ENCODE assay signal across 1 cellular context in genomic region chr14:81423504-81423903, GRCh38.
TF ChIP-seq lines count a peak whose summit lies in the region.

No MANE protein-coding gene starts in this region.

TF ChIP-seq in K562, 482 proteins besides CTCF, POLR2A, EP300 and RAD21 (continued from another document and continues in another):
- TF ChIP-seq POLR2AphosphoS5 (IDR thresholded peaks at IDR 0.05; ENCODE audit: control insufficient read depth, insufficient read depth, low read depth, low read length) (peak; percentile 56; the same call in 1 of the 2 replicates), EWSR1 (IDR thresholded peaks at IDR 0.05; ENCODE audit: borderline replicate concordance, low read depth, partially characterized antibody) (no peak), RNF2 (IDR thresholded peaks at IDR 0.05) (peak; percentile 68; the same call in 1 of the 2 replicates), NFIC (IDR thresholded peaks at IDR 0.05) (peak; percentile 52; the same call in 1 of the 2 replicates), NUFIP1 (IDR thresholded peaks at IDR 0.05; ENCODE audit: partially characterized antibody) (peak; percentile 31), GABPB1 (CRISPR knock-in tag; IDR thresholded peaks at IDR 0.05) (no peak), SUPT5H (IDR thresholded peaks at IDR 0.05) (0 out of 2 replicates have a peak, but pooled peaks have one; percentile 14), JUND (IDR thresholded peaks at IDR 0.05; ENCODE audit: borderline replicate concordance, low read depth, low read length) (peak; percentile 32; the same call in 1 of the 2 replicates), JUND (tag; IDR thresholded peaks at IDR 0.05; ENCODE audit: borderline replicate concordance, low read depth, low read length) (peak; percentile 61; the same call in 1 of the 3 replicates), TCF3 (CRISPR knock-in tag; IDR thresholded peaks at IDR 0.05) (peak; percentile 77), PML (IDR thresholded peaks at IDR 0.05; ENCODE audit: low read length) (peak; percentile 41; the same call in 1 of the 2 replicates), ZBED1 (IDR thresholded peaks at IDR 0.05) (no peak), RBFOX2 (IDR thresholded peaks at IDR 0.05; ENCODE audit: low read depth, low read length) (peak; percentile 39; the same call in 1 of the 2 replicates), ZNF174 (CRISPR knock-in tag; IDR thresholded peaks at IDR 0.05) (no peak), FOSL1 (tag; conservative IDR thresholded peaks at IDR 0.05) (no peak), MTF1 (CRISPR knock-in tag; IDR thresholded peaks at IDR 0.05; ENCODE audit: borderline replicate concordance) (no peak), ZNF175 (CRISPR knock-in tag; IDR thresholded peaks at IDR 0.05; ENCODE audit: low read depth) (peak; percentile 81), FOXA3 (CRISPR knock-in tag; conservative IDR thresholded peaks at IDR 0.05 in 1 of 2, IDR thresholded peaks at IDR 0.05 in 1 of 2) (no peak), CBFA2T3 (IDR thresholded peaks at IDR 0.05) (peak; percentile 87), NCOA2 (IDR thresholded peaks at IDR 0.05; ENCODE audit: partially characterized antibody in 2 of 2) (peak in 1 of 2 experiments; percentile 19), DPF2 (IDR thresholded peaks at IDR 0.05) (peak; percentile 57), NR4A1 (CRISPR knock-in tag; IDR thresholded peaks at IDR 0.05) (no peak), NR4A1 (tag; IDR thresholded peaks at IDR 0.05) (0 out of 2 replicates have a peak, but pooled peaks have one; percentile 28), ID3 (CRISPR knock-in tag; IDR thresholded peaks at IDR 0.05) (no peak), ID3 (tag; IDR thresholded peaks at IDR 0.05) (0 out of 2 replicates have a peak, but pooled peaks have one; percentile 34), ZBTB17 (CRISPR knock-in tag; IDR thresholded peaks at IDR 0.05) (no peak), LARP7 (IDR thresholded peaks at IDR 0.05) (no peak), TGIF2 (CRISPR knock-in tag; IDR thresholded peaks at IDR 0.05) (no peak), ZNF354B (CRISPR knock-in tag; IDR thresholded peaks at IDR 0.05) (no peak), CC2D1A (IDR thresholded peaks at IDR 0.05) (peak; percentile 10; the same call in 1 of the 2 replicates), SRSF3 (IDR thresholded peaks at IDR 0.05; ENCODE audit: insufficient read depth, low read length) (no peak), ZNF592 (IDR thresholded peaks at IDR 0.05) (peak; percentile 94), MAZ (CRISPR knock-in tag; conservative IDR thresholded peaks at IDR 0.05 in 1 of 2, IDR thresholded peaks at IDR 0.05 in 1 of 2) (peak in 1 of 2 experiments; percentile 41; a peak in 1 of 4 replicates), NFATC3 (IDR thresholded peaks at IDR 0.05) (no peak), NRF1 (conservative IDR thresholded peaks at IDR 0.05 in 1 of 2, IDR thresholded peaks at IDR 0.05 in 1 of 2) (peak; percentile 34 to 44; a peak in 3 of 4 replicates), NR2C2 (CRISPR knock-in tag; IDR thresholded peaks at IDR 0.05) (no peak), NR2C2 (tag; IDR thresholded peaks at IDR 0.05) (peak; percentile 40; the same call in 1 of the 2 replicates), SMARCC2 (IDR thresholded peaks at IDR 0.05; ENCODE audit: low read depth) (no peak), DACH1 (IDR thresholded peaks at IDR 0.05; ENCODE audit: partially characterized antibody) (no peak), L3MBTL2 (IDR thresholded peaks at IDR 0.05) (peak; percentile 54)
- TF ChIP-seq, protein P1, sequence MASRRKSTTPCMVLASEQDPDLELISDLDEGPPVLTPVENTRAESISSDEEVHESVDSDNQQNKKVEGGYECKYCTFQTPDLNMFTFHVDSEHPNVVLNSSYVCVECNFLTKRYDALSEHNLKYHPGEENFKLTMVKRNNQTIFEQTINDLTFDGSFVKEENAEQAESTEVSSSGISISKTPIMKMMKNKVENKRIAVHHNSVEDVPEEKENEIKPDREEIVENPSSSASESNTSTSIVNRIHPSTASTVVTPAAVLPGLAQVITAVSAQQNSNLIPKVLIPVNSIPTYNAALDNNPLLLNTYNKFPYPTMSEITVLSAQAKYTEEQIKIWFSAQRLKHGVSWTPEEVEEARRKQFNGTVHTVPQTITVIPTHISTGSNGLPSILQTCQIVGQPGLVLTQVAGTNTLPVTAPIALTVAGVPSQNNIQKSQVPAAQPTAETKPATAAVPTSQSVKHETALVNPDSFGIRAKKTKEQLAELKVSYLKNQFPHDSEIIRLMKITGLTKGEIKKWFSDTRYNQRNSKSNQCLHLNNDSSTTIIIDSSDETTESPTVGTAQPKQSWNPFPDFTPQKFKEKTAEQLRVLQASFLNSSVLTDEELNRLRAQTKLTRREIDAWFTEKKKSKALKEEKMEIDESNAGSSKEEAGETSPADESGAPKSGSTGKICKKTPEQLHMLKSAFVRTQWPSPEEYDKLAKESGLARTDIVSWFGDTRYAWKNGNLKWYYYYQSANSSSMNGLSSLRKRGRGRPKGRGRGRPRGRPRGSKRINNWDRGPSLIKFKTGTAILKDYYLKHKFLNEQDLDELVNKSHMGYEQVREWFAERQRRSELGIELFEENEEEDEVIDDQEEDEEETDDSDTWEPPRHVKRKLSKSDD (conservative IDR thresholded peaks at IDR 0.05; ENCODE audit: low read length) = no peak
- TF ChIP-seq, protein P2, sequence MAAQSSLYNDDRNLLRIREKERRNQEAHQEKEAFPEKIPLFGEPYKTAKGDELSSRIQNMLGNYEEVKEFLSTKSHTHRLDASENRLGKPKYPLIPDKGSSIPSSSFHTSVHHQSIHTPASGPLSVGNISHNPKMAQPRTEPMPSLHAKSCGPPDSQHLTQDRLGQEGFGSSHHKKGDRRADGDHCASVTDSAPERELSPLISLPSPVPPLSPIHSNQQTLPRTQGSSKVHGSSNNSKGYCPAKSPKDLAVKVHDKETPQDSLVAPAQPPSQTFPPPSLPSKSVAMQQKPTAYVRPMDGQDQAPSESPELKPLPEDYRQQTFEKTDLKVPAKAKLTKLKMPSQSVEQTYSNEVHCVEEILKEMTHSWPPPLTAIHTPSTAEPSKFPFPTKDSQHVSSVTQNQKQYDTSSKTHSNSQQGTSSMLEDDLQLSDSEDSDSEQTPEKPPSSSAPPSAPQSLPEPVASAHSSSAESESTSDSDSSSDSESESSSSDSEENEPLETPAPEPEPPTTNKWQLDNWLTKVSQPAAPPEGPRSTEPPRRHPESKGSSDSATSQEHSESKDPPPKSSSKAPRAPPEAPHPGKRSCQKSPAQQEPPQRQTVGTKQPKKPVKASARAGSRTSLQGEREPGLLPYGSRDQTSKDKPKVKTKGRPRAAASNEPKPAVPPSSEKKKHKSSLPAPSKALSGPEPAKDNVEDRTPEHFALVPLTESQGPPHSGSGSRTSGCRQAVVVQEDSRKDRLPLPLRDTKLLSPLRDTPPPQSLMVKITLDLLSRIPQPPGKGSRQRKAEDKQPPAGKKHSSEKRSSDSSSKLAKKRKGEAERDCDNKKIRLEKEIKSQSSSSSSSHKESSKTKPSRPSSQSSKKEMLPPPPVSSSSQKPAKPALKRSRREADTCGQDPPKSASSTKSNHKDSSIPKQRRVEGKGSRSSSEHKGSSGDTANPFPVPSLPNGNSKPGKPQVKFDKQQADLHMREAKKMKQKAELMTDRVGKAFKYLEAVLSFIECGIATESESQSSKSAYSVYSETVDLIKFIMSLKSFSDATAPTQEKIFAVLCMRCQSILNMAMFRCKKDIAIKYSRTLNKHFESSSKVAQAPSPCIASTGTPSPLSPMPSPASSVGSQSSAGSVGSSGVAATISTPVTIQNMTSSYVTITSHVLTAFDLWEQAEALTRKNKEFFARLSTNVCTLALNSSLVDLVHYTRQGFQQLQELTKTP (IDR thresholded peaks at IDR 0.05; ENCODE audit: low read depth in 1 of 2, partially characterized antibody in 2 of 2) = no peak
- TF ChIP-seq, protein P3, sequence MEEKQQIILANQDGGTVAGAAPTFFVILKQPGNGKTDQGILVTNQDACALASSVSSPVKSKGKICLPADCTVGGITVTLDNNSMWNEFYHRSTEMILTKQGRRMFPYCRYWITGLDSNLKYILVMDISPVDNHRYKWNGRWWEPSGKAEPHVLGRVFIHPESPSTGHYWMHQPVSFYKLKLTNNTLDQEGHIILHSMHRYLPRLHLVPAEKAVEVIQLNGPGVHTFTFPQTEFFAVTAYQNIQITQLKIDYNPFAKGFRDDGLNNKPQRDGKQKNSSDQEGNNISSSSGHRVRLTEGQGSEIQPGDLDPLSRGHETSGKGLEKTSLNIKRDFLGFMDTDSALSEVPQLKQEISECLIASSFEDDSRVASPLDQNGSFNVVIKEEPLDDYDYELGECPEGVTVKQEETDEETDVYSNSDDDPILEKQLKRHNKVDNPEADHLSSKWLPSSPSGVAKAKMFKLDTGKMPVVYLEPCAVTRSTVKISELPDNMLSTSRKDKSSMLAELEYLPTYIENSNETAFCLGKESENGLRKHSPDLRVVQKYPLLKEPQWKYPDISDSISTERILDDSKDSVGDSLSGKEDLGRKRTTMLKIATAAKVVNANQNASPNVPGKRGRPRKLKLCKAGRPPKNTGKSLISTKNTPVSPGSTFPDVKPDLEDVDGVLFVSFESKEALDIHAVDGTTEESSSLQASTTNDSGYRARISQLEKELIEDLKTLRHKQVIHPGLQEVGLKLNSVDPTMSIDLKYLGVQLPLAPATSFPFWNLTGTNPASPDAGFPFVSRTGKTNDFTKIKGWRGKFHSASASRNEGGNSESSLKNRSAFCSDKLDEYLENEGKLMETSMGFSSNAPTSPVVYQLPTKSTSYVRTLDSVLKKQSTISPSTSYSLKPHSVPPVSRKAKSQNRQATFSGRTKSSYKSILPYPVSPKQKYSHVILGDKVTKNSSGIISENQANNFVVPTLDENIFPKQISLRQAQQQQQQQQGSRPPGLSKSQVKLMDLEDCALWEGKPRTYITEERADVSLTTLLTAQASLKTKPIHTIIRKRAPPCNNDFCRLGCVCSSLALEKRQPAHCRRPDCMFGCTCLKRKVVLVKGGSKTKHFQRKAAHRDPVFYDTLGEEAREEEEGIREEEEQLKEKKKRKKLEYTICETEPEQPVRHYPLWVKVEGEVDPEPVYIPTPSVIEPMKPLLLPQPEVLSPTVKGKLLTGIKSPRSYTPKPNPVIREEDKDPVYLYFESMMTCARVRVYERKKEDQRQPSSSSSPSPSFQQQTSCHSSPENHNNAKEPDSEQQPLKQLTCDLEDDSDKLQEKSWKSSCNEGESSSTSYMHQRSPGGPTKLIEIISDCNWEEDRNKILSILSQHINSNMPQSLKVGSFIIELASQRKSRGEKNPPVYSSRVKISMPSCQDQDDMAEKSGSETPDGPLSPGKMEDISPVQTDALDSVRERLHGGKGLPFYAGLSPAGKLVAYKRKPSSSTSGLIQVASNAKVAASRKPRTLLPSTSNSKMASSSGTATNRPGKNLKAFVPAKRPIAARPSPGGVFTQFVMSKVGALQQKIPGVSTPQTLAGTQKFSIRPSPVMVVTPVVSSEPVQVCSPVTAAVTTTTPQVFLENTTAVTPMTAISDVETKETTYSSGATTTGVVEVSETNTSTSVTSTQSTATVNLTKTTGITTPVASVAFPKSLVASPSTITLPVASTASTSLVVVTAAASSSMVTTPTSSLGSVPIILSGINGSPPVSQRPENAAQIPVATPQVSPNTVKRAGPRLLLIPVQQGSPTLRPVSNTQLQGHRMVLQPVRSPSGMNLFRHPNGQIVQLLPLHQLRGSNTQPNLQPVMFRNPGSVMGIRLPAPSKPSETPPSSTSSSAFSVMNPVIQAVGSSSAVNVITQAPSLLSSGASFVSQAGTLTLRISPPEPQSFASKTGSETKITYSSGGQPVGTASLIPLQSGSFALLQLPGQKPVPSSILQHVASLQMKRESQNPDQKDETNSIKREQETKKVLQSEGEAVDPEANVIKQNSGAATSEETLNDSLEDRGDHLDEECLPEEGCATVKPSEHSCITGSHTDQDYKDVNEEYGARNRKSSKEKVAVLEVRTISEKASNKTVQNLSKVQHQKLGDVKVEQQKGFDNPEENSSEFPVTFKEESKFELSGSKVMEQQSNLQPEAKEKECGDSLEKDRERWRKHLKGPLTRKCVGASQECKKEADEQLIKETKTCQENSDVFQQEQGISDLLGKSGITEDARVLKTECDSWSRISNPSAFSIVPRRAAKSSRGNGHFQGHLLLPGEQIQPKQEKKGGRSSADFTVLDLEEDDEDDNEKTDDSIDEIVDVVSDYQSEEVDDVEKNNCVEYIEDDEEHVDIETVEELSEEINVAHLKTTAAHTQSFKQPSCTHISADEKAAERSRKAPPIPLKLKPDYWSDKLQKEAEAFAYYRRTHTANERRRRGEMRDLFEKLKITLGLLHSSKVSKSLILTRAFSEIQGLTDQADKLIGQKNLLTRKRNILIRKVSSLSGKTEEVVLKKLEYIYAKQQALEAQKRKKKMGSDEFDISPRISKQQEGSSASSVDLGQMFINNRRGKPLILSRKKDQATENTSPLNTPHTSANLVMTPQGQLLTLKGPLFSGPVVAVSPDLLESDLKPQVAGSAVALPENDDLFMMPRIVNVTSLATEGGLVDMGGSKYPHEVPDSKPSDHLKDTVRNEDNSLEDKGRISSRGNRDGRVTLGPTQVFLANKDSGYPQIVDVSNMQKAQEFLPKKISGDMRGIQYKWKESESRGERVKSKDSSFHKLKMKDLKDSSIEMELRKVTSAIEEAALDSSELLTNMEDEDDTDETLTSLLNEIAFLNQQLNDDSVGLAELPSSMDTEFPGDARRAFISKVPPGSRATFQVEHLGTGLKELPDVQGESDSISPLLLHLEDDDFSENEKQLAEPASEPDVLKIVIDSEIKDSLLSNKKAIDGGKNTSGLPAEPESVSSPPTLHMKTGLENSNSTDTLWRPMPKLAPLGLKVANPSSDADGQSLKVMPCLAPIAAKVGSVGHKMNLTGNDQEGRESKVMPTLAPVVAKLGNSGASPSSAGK (IDR thresholded peaks at IDR 0.05) = peak; percentile 65
